Comparison of ENCODE assay signal across 8 cellular contexts in genomic region chr5:50679554-50679953, GRCh38. TPM values are rescaled to one million over a fixed set of nuclear protein-coding genes. Genes with fewer than 3 reads are reported as not detected.
DNase-seq lines count a peak whose midpoint lies in the region; ATAC-seq, FAIRE-seq and TF ChIP-seq lines count a peak whose summit lies in the region.
"Not testable (repeated sequence)": the region's sequence is repeated elsewhere in the genome, so short reads cannot be mapped to it uniquely, and the experiment has no call there.

No MANE protein-coding gene starts in this region.

- H3K4me3 ChIP-seq in A549; DND-41 (ENCODE audit: low read depth in 1 of 2, low read length in 2 of 2): not testable (repeated sequence)
- peak overlapping the region; percentile 44 for H3K4me3 ChIP-seq in OCI-LY1 (ENCODE audit: low read depth, low read length, poor library complexity, severe bottlenecking)
- H3K4me3 ChIP-seq in thoracic aorta, result peak overlapping the region; percentile 23

- H3K36me3 Mint-ChIP-seq in WTC11, result not testable (repeated sequence)
- peaks cover 15% of the 10 kb centered on the region for H3K36me3 Mint-ChIP-seq in activated naive CD8-positive, alpha-beta T cell
- peaks cover 9 to 35% (median 23%) of the 10 kb centered on the region in 3 donors for H3K36me3 Mint-ChIP-seq in naive thymus-derived CD8-positive, alpha-beta T cell

- H3K4me1 ChIP-seq in A549, result not testable (repeated sequence)
- H3K4me1 ChIP-seq in DND-41 (ENCODE audit: insufficient read depth, low read length) (peaks cover 23% of the 10 kb centered on the region), OCI-LY1 (ENCODE audit: insufficient read depth, low read length, severe bottlenecking) (peaks cover 67% of the 10 kb centered on the region), thoracic aorta (ENCODE audit: control insufficient read depth in 1 of 2, low read depth in 2 of 2) (peaks cover 42 to 53% of the 10 kb centered on the region in 2 donors)

- TF ChIP-seq POLR2A in A549 (IDR thresholded peaks at IDR 0.05; ENCODE audit: low read length), result not testable (repeated sequence)

- TF ChIP-seq RAD21 in A549 (conservative IDR thresholded peaks at IDR 0.05 in 1 of 2, IDR thresholded peaks at IDR 0.05 in 1 of 2), result not testable (repeated sequence)

- H3K4me1 Mint-ChIP-seq in WTC11, result peaks cover 86% of the 10 kb centered on the region
- peaks cover 86% of the 10 kb centered on the region for H3K4me1 Mint-ChIP-seq in activated naive CD8-positive, alpha-beta T cell (ENCODE audit: low read depth)
- H3K4me1 Mint-ChIP-seq in naive thymus-derived CD8-positive, alpha-beta T cell, result peaks cover 33 to 90% (median 73%) of the 10 kb centered on the region in 4 donors

- not testable (repeated sequence) for H3K4me3 Mint-ChIP-seq in WTC11; activated naive CD8-positive, alpha-beta T cell
- peak overlapping the region in 9 of 10 donors; percentile 3 to 66 (median 32) for H3K4me3 Mint-ChIP-seq in naive thymus-derived CD8-positive, alpha-beta T cell

- not testable (repeated sequence) for H3K9me3 ChIP-seq in A549; DND-41 (ENCODE audit: insufficient read depth, low read length, severe bottlenecking); OCI-LY1 (ENCODE audit: low read length); thoracic aorta

- H3K79me2 ChIP-seq in DND-41 (ENCODE audit: insufficient read depth, low read length) (peaks cover 93% of the 10 kb centered on the region), OCI-LY1 (ENCODE audit: insufficient read depth, low read length) (peaks cover 91% of the 10 kb centered on the region)

- H3K27ac ChIP-seq in A549, thoracic aorta: not testable (repeated sequence)
- H3K27ac ChIP-seq in DND-41 (ENCODE audit: low read length) (peak overlapping the region; percentile 9; the same call in 1 of the 2 replicates), OCI-LY1 (ENCODE audit: low read depth, low read length, poor library complexity, severe bottlenecking) (peak overlapping the region; percentile 60)

- H3K27me3 ChIP-seq in DND-41 (ENCODE audit: insufficient read depth, low read length, poor library complexity); OCI-LY1 (ENCODE audit: insufficient read depth, low read length); thoracic aorta (replicated peaks; ENCODE audit: insufficient read depth): not testable (repeated sequence)

- peak overlapping the region; percentile 64 for H3K27ac Mint-ChIP-seq in WTC11
- H3K27ac Mint-ChIP-seq in activated naive CD8-positive, alpha-beta T cell, result peak overlapping the region; percentile 43
- H3K27ac Mint-ChIP-seq in naive thymus-derived CD8-positive, alpha-beta T cell, result peak overlapping the region in 8 of 10 donors; percentile 11 to 82 (median 54)

- not testable (repeated sequence) for DNase-seq in A549 (ENCODE audit: low read depth in 1 of 2, low spot score in 1 of 2); DND-41; HTR-8/SVneo (ENCODE audit: insufficient read length, low spot score); WTC11 (ENCODE audit: low spot score); naive thymus-derived CD8-positive, alpha-beta T cell; thoracic aorta (ENCODE audit: low spot score)

- POLR2A ChIA-PET in A549 (lab: Yijun Ruan, JAX); WTC11 (lab: Charles Lee); naive thymus-derived CD8-positive, alpha-beta T cell (lab: Charles Lee): not testable (repeated sequence)

- not testable (repeated sequence) for H3K9me2 ChIP-seq in OCI-LY1 (ENCODE audit: low read depth, low read length)

- H3K4me2 ChIP-seq in A549; DND-41 (ENCODE audit: insufficient read depth, low read length): not testable (repeated sequence)
- peak overlapping the region; percentile 65 for H3K4me2 ChIP-seq in OCI-LY1 (ENCODE audit: low read length)

- H3K27me3 Mint-ChIP-seq in WTC11 (ENCODE audit: low read depth); activated naive CD8-positive, alpha-beta T cell; naive thymus-derived CD8-positive, alpha-beta T cell: not testable (repeated sequence)

- H3K9ac ChIP-seq in DND-41 (ENCODE audit: low read depth, low read length), result not testable (repeated sequence)
- peak overlapping the region; percentile 9 for H3K9ac ChIP-seq in OCI-LY1 (ENCODE audit: low read length)

- not testable (repeated sequence) for ATAC-seq in A549; DND-41 (ENCODE audit: insufficient read depth, low read depth); WTC11; naive thymus-derived CD8-positive, alpha-beta T cell; thoracic aorta (ENCODE audit: insufficient number of reproducible peaks, low FRiP score, low read depth)

- TF ChIP-seq EP300 in A549 (IDR thresholded peaks at IDR 0.05), result not testable (repeated sequence)

- not testable (repeated sequence) for H3K9me3 Mint-ChIP-seq in WTC11; activated naive CD8-positive, alpha-beta T cell (ENCODE audit: low read depth); naive thymus-derived CD8-positive, alpha-beta T cell

- not testable (repeated sequence) for FAIRE-seq in A549 (lab: Jason Lieb, UNC)
- FAIRE-seq in HTR-8/SVneo (lab: Jason Lieb, UNC), result peak; percentile 59

- TF ChIP-seq CTCF in A549 (IDR thresholded peaks at IDR 0.05); DND-41 (IDR thresholded peaks at IDR 0.05; ENCODE audit: borderline replicate concordance, extremely low read depth, low read length, poor library complexity, severe bottlenecking); OCI-LY1 (IDR thresholded peaks at IDR 0.05; ENCODE audit: low read length); WTC11 (IDR thresholded peaks at IDR 0.05); thoracic aorta (IDR thresholded peaks at IDR 0.05): not testable (repeated sequence)

- 27% methylated on average over 4 of the region's 4 CpGs for WGBS in A549 (ENCODE audit: missing lambda C conversion rate)

- not testable (repeated sequence) for H3F3A ChIP-seq in OCI-LY1 (ENCODE audit: insufficient read depth, low read length)

- CTCF ChIA-PET in A549 (lab: Yijun Ruan, JAX); WTC11 (lab: Charles Lee): not testable (repeated sequence)

- not testable (repeated sequence) for H3K36me3 ChIP-seq in DND-41 (ENCODE audit: insufficient read depth, low read length); OCI-LY1 (ENCODE audit: insufficient read depth, low read length); thoracic aorta

- H2AFZ ChIP-seq in DND-41 (ENCODE audit: low read depth, low read length); OCI-LY1 (ENCODE audit: low read length): not testable (repeated sequence)

- not testable (repeated sequence) for H4K20me1 ChIP-seq in DND-41 (ENCODE audit: insufficient read depth, low read length); OCI-LY1 (ENCODE audit: insufficient read depth, low read length)

TF ChIP-seq in A549, 52 proteins besides CTCF, POLR2A, EP300 and RAD21:
- peak; percentile 36 for TF ChIP-seq MAFK (IDR thresholded peaks at IDR 0.05; ENCODE audit: partially characterized antibody)

RNA-seq across cellular contexts. Expression of gene PARP8, which starts 13.1 kb away (rescaled TPM):
- 0.36 and 0.48 TPM in 2 replicates for polyA plus RNA-seq in A549 (2011; rRNA removed)
- 0.03 and 0.05 TPM in 2 replicates for polyA plus RNA-seq in A549 (2012; cell fraction: cytosol; rRNA removed)
- 0.05 TPM in 2 replicates for polyA plus RNA-seq in A549 (2012; cell fraction: nucleus; rRNA removed)
- polyA plus RNA-seq in A549 (2017; fragmentation: RNase III; extraction: RNeasy Plus Mini Kit Qiagen cat#74134 plus additional on column Dnase treatment), result 0.01 to 0.11 TPM (median 0.04 TPM) in 3 replicates
- polyA minus RNA-seq in A549 (2011; rRNA and poly(A)+ RNA removed), result 0.70 and 1.8 TPM in 2 replicates
- 23.2 to 28.5 TPM (median 28.2 TPM) in 3 replicates for total RNA-seq in WTC11 (2021)
- total RNA-seq in naive thymus-derived CD8-positive, alpha-beta T cell, result 100 to 1,000 TPM; 149 to 162 TPM
- polyA plus RNA-seq in naive thymus-derived CD8-positive, alpha-beta T cell, result 10 to 100 TPM; 61.9 to 87.2 (median 67.0) TPM
- total RNA-seq in thoracic aorta, result 10 to 100 TPM; 27.5 to 34.7 TPM
